9 cellular contexts compared by ENCODE assay signal in genomic region chr14:36069535-36069900, GRCh38.
DNase-seq lines count a peak whose midpoint lies in the region; ATAC-seq and TF ChIP-seq lines count a peak whose summit lies in the region.
"Had no signal": no experiment of that assay in that cellular context is flagged by ENCODE, and none has a peak within 500 bp of the region (broad histone marks: within the 10 kb centered on the region; RNA-seq: fewer than 3 reads in every experiment).

No MANE protein-coding gene starts in this region.

- TF ChIP-seq CTCF in Peyer's patch (IDR thresholded peaks at IDR 0.05): peak in 4 of 6 experiments; percentile 29 to 56 (median 49)

- DNase-seq in DMS153 treated with DMSO at 0.1 percent for 48 hours (lab: John Stamatoyannopoulos, UW; ENCODE audit: unreplicated experiment) (peak; percentile 11), DMS153 (lab: John Stamatoyannopoulos, UW) (no peak), M059J (ENCODE audit: low read depth) (peak; percentile 36), Peyer's patch (no peak), dermis blood vessel endothelial cell (peak; percentile 69), memory B cell (ENCODE audit: low spot score in 2 of 2) (no peak)

- H3K9me3 Mint-ChIP-seq in memory B cell: no peaks in the 10 kb centered on the region
- H3K9me3 Mint-ChIP-seq: activated naive CD4-positive, alpha-beta T cell treated with anti-CD3 and anti-CD28 coated beads, Interleukin-2, amount 50 U/mL, for 24 hours had no signal

- H3K9me3 ChIP-seq in Peyer's patch: no peaks in the 10 kb centered on the region

- no peaks in the 10 kb centered on the region for H3K4me1 Mint-ChIP-seq in memory B cell
- H3K4me1 Mint-ChIP-seq: activated naive CD4-positive, alpha-beta T cell treated with anti-CD3 and anti-CD28 coated beads, Interleukin-2, amount 50 U/mL, for 24 hours had no signal

- ATAC-seq in GM21825 (IDR thresholded peaks at IDR 0.05; ENCODE audit: unreplicated experiment) (peak; percentile 66), memory B cell (ENCODE audit: low read depth) (peak; percentile 21), HG02763 (IDR thresholded peaks at IDR 0.05; ENCODE audit: unreplicated experiment) (no peak)

- no peaks in the 10 kb centered on the region for H3K36me3 ChIP-seq in Peyer's patch

- H3K4me3 Mint-ChIP-seq in memory B cell: no peak overlapping the region
- H3K4me3 Mint-ChIP-seq: activated naive CD4-positive, alpha-beta T cell treated with anti-CD3 and anti-CD28 coated beads, Interleukin-2, amount 50 U/mL, for 24 hours had no signal

- H3K27me3 ChIP-seq in Peyer's patch: no peaks in the 10 kb centered on the region

- H3K27ac ChIP-seq in Peyer's patch: no peak overlapping the region

- peaks cover 4% of the 10 kb centered on the region for H3K27me3 Mint-ChIP-seq in memory B cell

- no peak overlapping the region for H3K4me3 ChIP-seq in Peyer's patch

- H3K27ac Mint-ChIP-seq in memory B cell: no peak overlapping the region
- H3K27ac Mint-ChIP-seq: activated naive CD4-positive, alpha-beta T cell treated with anti-CD3 and anti-CD28 coated beads, Interleukin-2, amount 50 U/mL, for 24 hours had no signal

- no peaks in the 10 kb centered on the region for H3K4me1 ChIP-seq in Peyer's patch

- TF ChIP-seq POLR2A in Peyer's patch (IDR thresholded peaks at IDR 0.05): no peak

- no peaks in the 10 kb centered on the region for H3K36me3 Mint-ChIP-seq in memory B cell
- H3K36me3 Mint-ChIP-seq: activated naive CD4-positive, alpha-beta T cell treated with anti-CD3 and anti-CD28 coated beads, Interleukin-2, amount 50 U/mL, for 24 hours had no signal

Comparison
In these comparisons a context has a peak if more than half of its experiments do, and no peak if none do; other contexts are left out.
1. DNase-seq: peak in DMS153 treated with DMSO at 0.1 percent for 48 hours (single experiment), M059J (single experiment) and dermis blood vessel endothelial cell (single experiment); none in DMS153 (single experiment), Peyer's patch (0 of 3) and memory B cell (0 of 2).